Comparison of ENCODE assay signal across 2 cellular contexts in genomic region chr12:41983394-41983793, GRCh38.
TF ChIP-seq lines count a peak whose summit lies in the region.

No MANE protein-coding gene starts in this region.

TF ChIP-seq in A549, 52 proteins besides CTCF, POLR2A, EP300 and RAD21 (continued from another document):
- TF ChIP-seq ATOH8 (CRISPR knock-in tag; IDR thresholded peaks at IDR 0.05; ENCODE audit: low read depth) (no peak), BCL3 (IDR thresholded peaks at IDR 0.05) (no peak), KDM1A (IDR thresholded peaks at IDR 0.05; ENCODE audit: low read depth) (no peak), JUNB (IDR thresholded peaks at IDR 0.05) (no peak), HOXB13 (CRISPR knock-in tag; IDR thresholded peaks at IDR 0.05; ENCODE audit: low read depth) (no peak), POLR2AphosphoS2 (conservative IDR thresholded peaks at IDR 0.05; ENCODE audit: low read length) (no peak), SMC3 (IDR thresholded peaks at IDR 0.05) (no peak)
TF ChIP-seq in A549: peak in this region for 0.

TF ChIP-seq in HEK293, 187 proteins besides CTCF, POLR2A, EP300 and RAD21 (continued from another document):
- TF ChIP-seq HIC1 (tag by site-specific recombination; IDR thresholded peaks at IDR 0.05) (no peak), ZNF433 (tag by site-specific recombination; IDR thresholded peaks at IDR 0.05; ENCODE audit: low read depth) (no peak), ZNF423 (tag by site-specific recombination; IDR thresholded peaks at IDR 0.05) (no peak), ZNF501 (tag by site-specific recombination; IDR thresholded peaks at IDR 0.05) (no peak), ZNF239 (tag by site-specific recombination; IDR thresholded peaks at IDR 0.05) (no peak), ZBTB21 (tag by site-specific recombination; IDR thresholded peaks at IDR 0.05) (no peak)
